Comparison of ENCODE assay signal across 14 cellular contexts in the genomic region with DNA sequence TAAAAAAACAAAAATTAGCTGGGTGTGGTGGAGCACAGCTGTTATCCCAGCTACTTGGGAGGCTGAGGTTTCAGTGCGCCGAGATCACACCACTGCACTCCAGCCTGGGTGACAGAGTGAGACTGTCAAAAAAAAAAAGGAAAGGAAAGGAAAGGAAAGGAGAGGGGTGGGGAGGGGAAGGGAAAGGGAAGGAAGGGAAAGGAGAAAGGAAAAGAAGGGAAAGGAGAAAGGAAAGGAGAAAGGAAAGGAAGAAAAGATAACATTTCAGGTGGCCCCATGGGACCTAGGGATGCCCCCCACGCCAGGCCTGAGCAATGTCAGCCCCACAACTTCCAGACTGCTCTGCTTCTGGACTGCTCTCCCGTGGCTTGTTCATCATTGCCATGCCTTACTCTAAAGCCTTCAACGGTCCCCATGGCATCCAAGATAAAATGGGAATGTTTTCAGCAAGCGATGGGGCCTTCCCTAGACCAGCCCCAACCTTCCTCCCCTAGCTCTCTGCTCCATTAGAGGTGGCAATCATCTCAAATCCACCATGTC.
"Had no signal": no experiment of that assay in that cellular context is flagged by ENCODE, and none has a peak within 500 bp of the region (broad histone marks: within the 10 kb centered on the region; RNA-seq: fewer than 3 reads in every experiment).

No MANE protein-coding gene starts in this region.

- H3K27ac ChIP-seq: brain microvascular endothelial cell, suprapubic skin, upper lobe of left lung had no signal

- H3K27me3 ChIP-seq: brain microvascular endothelial cell, suprapubic skin, upper lobe of left lung had no signal

- H3K27me3 Mint-ChIP-seq: naive thymus-derived CD4-positive, alpha-beta T cell had no signal

- H3K9me3 Mint-ChIP-seq: endodermal cell had no signal

- H3K4me3 Mint-ChIP-seq: endodermal cell had no signal

- H3K4me1 Mint-ChIP-seq: endodermal cell had no signal

- ATAC-seq: left colon; naive thymus-derived CD4-positive, alpha-beta T cell had no signal

- DNase-seq: activated CD4-positive, alpha-beta T cell treated with anti-CD3 and anti-CD28 coated beads, Interleukin-2, amount 50 U/mL, for 1 hour; activated T-cell treated with anti-CD3 and anti-CD28 coated beads, Interleukin-2, amount 50 U/mL, for 48 hours; amniotic stem cell; brain microvascular endothelial cell; dermis blood vessel endothelial cell; endodermal cell; glutamatergic neuron; left colon; naive thymus-derived CD4-positive, alpha-beta T cell; stimulated activated CD4-positive, alpha-beta T cell treated with anti-CD3 and anti-CD28 coated beads, Interleukin-12 subunit alpha, Interleukin-12 subunit beta, amount 100 ng/mL, for 4 hours; stimulated activated naive CD4-positive, alpha-beta T cell treated with Interleukin-2 at 50 U/mL for 16 hours; upper lobe of left lung had no signal

- H3K27ac Mint-ChIP-seq: endodermal cell had no signal

- H3K9me3 ChIP-seq: suprapubic skin, upper lobe of left lung had no signal

- H3K4me3 ChIP-seq: suprapubic skin, upper lobe of left lung had no signal

- FAIRE-seq: TTC549 had no signal
